ENCODE assay signal across 38 cellular contexts in the genomic region with DNA sequence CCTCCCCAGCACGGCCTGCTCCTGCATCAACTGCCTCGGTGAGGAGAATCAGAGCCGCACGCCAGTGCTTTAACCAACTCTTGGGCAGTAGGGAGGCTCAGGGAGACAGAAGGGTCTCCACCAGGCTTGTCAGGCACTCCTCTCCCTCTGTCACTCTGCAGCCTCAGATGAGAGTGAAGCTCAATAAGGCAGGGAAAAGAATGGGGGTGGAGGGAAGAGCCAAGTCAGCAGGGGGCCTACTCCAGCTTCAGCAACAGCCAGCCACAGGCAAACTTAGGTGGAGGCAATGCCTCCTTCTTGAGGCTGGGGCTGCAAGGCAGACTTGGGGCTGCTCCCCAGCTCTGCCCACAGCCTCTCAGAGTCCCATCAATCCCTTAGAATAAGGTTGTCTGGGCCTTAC. TPM values are rescaled to one million over a fixed set of nuclear protein-coding genes. Genes with fewer than 3 reads are reported as not detected.
DNase-seq lines count a peak whose midpoint lies in the region; ATAC-seq, FAIRE-seq and TF ChIP-seq lines count a peak whose summit lies in the region.
"Had no signal": no experiment of that assay in that cellular context is flagged by ENCODE, and none has a peak within 500 bp of the region (broad histone marks: within the 10 kb centered on the region; RNA-seq: fewer than 3 reads in every experiment).

No MANE protein-coding gene starts in this region.

- POLR2A ChIA-PET in HEK293 (lab: Yijun Ruan, JAX), result interaction anchor here (0.9 kb wide), 1 partner anchor 191 kb away, joined by 3 read pairs; the partner anchor contains the start of gene TRIM62

- H3K4me1 ChIP-seq in HEK293 (ENCODE audit: control insufficient read depth, insufficient read depth, low read length), result no peaks in the 10 kb centered on the region

- H3K4me3 Mint-ChIP-seq in activated T-cell treated with anti-CD3 and anti-CD28 coated beads, Interleukin-2, amount 50 U/mL, for 72 hours, result no peak overlapping the region
- H3K4me3 Mint-ChIP-seq: activated CD8-positive, alpha-beta T cell treated with anti-CD3 and anti-CD28 coated beads for 36 hours; activated naive CD4-positive, alpha-beta T cell treated with anti-CD3 and anti-CD28 coated beads for 36 hours; central memory CD8-positive, alpha-beta T cell; immature natural killer cell; naive thymus-derived CD8-positive, alpha-beta T cell; T-helper 17 cell had no signal

- DNase-seq in D721Med (ENCODE audit: insufficient read length, low spot score) (no peak), WERI-Rb-1 (no peak), fibroblast of villous mesenchyme (ENCODE audit: low read depth) (no peak), GM12891 (ENCODE audit: insufficient read length, low spot score) (no peak), dedifferentiated amniotic fluid mesenchymal stem cell (ENCODE audit: extremely low spot score) (no peak)
- no peak for DNase-seq in activated T-cell treated with anti-CD3 and anti-CD28 coated beads, Interleukin-2, amount 50 U/mL, for 72 hours
- DNase-seq: activated CD4-positive, alpha-beta T cell treated with anti-CD3 and anti-CD28 coated beads for 1 hour; activated CD8-positive, alpha-beta memory T cell treated with anti-CD3 and anti-CD28 coated beads, Interleukin-2, amount 50 U/mL, for 48 hours; activated CD8-positive, alpha-beta T cell treated with anti-CD3 and anti-CD28 coated beads for 36 hours; activated naive CD4-positive, alpha-beta T cell treated with anti-CD3 and anti-CD28 coated beads for 36 hours; DMS53; dorsolateral prefrontal cortex; GDM1; immature natural killer cell; left cardiac atrium; naive thymus-derived CD8-positive, alpha-beta T cell; NCI-H1048; NCI-H1694; NCI-H2171; PC-9; psoas muscle; Right ventricle myocardium superior; sigmoid colon; stimulated activated CD4-positive, alpha-beta T cell treated with anti-CD3 and anti-CD28 coated beads, Interleukin-12 subunit alpha, Interleukin-12 subunit beta, amount 100 ng/mL, for 4 hours; stimulated activated CD4-positive, alpha-beta T cell treated with anti-CD3 and anti-CD28 coated beads, Interleukin-2, amount 100 ng/mL, for 48 hours; stomach; T-helper 17 cell had no signal

- no peak for ATAC-seq in activated T-cell treated with anti-CD3 and anti-CD28 coated beads, Interleukin-2, amount 50 U/mL, for 72 hours (replicated peaks in 1 of 2)
- ATAC-seq: activated CD8-positive, alpha-beta T cell treated with anti-CD3 and anti-CD28 coated beads for 36 hours; left cardiac atrium; naive thymus-derived CD8-positive, alpha-beta T cell; psoas muscle; SK-N-SH treated with all-trans-retinoic acid at 6 μM for 48 hours; T-helper 17 cell had no signal

- no peaks in the 10 kb centered on the region for H3K27me3 ChIP-seq in WERI-Rb-1 (ENCODE audit: insufficient read depth, low read depth, severe bottlenecking)
- H3K27me3 ChIP-seq: dorsolateral prefrontal cortex, sigmoid colon, stomach had no signal

- H3K27ac Mint-ChIP-seq in activated T-cell treated with anti-CD3 and anti-CD28 coated beads, Interleukin-2, amount 50 U/mL, for 72 hours, result no peak overlapping the region
- H3K27ac Mint-ChIP-seq: activated CD8-positive, alpha-beta T cell treated with anti-CD3 and anti-CD28 coated beads for 36 hours; activated naive CD4-positive, alpha-beta T cell treated with anti-CD3 and anti-CD28 coated beads for 36 hours; immature natural killer cell; T-helper 17 cell had no signal

- no peak for TF ChIP-seq POLR2A in GM12891 (IDR thresholded peaks at IDR 0.05; ENCODE audit: low read depth, low read length)

- no peaks in the 10 kb centered on the region for H3K9me3 ChIP-seq in HEK293 (ENCODE audit: control insufficient read depth, insufficient read depth, low read depth, low read length)
- H3K9me3 ChIP-seq in WERI-Rb-1 (ENCODE audit: severe bottlenecking), result no peaks in the 10 kb centered on the region
- H3K9me3 ChIP-seq: psoas muscle, sigmoid colon, stomach had no signal

- TF ChIP-seq CTCF in D721Med (IDR thresholded peaks at IDR 0.05; ENCODE audit: insufficient read depth, missing control alignments), result peak; percentile 17
- TF ChIP-seq CTCF in HEK293 (tag by site-specific recombination; IDR thresholded peaks at IDR 0.05), result no peak
- TF ChIP-seq CTCF in WERI-Rb-1 (IDR thresholded peaks at IDR 0.05; ENCODE audit: low read depth, low read length), result peak; percentile 32; the same call in 1 of the 2 replicates
- TF ChIP-seq CTCF in fibroblast of villous mesenchyme (IDR thresholded peaks at IDR 0.05; ENCODE audit: insufficient read depth, low read depth, low read length), result peak; percentile 21

- H3K36me3 ChIP-seq in HEK293 (ENCODE audit: control insufficient read depth in 2 of 2, insufficient read depth in 1 of 2, low read length in 2 of 2) (peaks cover 0 to 19% of the 10 kb centered on the region in 2 experiments; a peak in 1 of 3 replicates), WERI-Rb-1 (no peaks in the 10 kb centered on the region; the same call in none of the 2 replicates)

- H3K4me1 Mint-ChIP-seq in activated T-cell treated with anti-CD3 and anti-CD28 coated beads, Interleukin-2, amount 50 U/mL, for 72 hours (ENCODE audit: low read depth), result peaks cover 3% of the 10 kb centered on the region

- CTCF ChIA-PET in HEK293 (lab: Yijun Ruan, JAX), result interaction anchor here (0.6 to 12.6 kb wide), 5 partner anchors 77 to 236 kb away, joined by 3 to 135 read pairs (median 3); no protein-coding TSS in a partner anchor

- H3K9me3 Mint-ChIP-seq in activated T-cell treated with anti-CD3 and anti-CD28 coated beads, Interleukin-2, amount 50 U/mL, for 72 hours, result no peaks in the 10 kb centered on the region
- H3K9me3 Mint-ChIP-seq: activated CD8-positive, alpha-beta T cell treated with anti-CD3 and anti-CD28 coated beads for 36 hours; activated naive CD4-positive, alpha-beta T cell treated with anti-CD3 and anti-CD28 coated beads for 36 hours; central memory CD8-positive, alpha-beta T cell; immature natural killer cell; naive thymus-derived CD8-positive, alpha-beta T cell had no signal

- H3K36me3 Mint-ChIP-seq in activated T-cell treated with anti-CD3 and anti-CD28 coated beads, Interleukin-2, amount 50 U/mL, for 72 hours (ENCODE audit: insufficient read depth in 2 of 2), result no peaks in the 10 kb centered on the region
- H3K36me3 Mint-ChIP-seq: immature natural killer cell; naive thymus-derived CD8-positive, alpha-beta T cell had no signal

- H3K27me3 Mint-ChIP-seq in activated T-cell treated with anti-CD3 and anti-CD28 coated beads, Interleukin-2, amount 50 U/mL, for 72 hours (ENCODE audit: low read depth), result no peaks in the 10 kb centered on the region
- H3K27me3 Mint-ChIP-seq: activated CD8-positive, alpha-beta T cell treated with anti-CD3 and anti-CD28 coated beads for 36 hours; naive thymus-derived CD8-positive, alpha-beta T cell had no signal

- H3K27ac ChIP-seq in HEK293 (ENCODE audit: extremely low read depth, low read depth, low read length) (no peak overlapping the region), WERI-Rb-1 (no peak overlapping the region)
- H3K27ac ChIP-seq: PC-9, stomach had no signal

- H3K4me3 ChIP-seq in HEK293 (ENCODE audit: low read depth, low read length) (no peak overlapping the region), WERI-Rb-1 (ENCODE audit: low read depth, low read length) (no peak overlapping the region), fibroblast of villous mesenchyme (ENCODE audit: low read depth, low read length) (no peak overlapping the region)
- H3K4me3 ChIP-seq: dorsolateral prefrontal cortex, lung, PC-9, psoas muscle, sigmoid colon, stomach had no signal

- FAIRE-seq in D721Med (lab: Jason Lieb, UNC) (no peak), GM12891 (lab: Jason Lieb, UNC) (no peak)
- FAIRE-seq: urothelium cell line had no signal

TF ChIP-seq in HEK293, 187 proteins besides CTCF, POLR2A, EP300 and RAD21:
- peak; percentile 85 for TF ChIP-seq ZNF341 (tag by site-specific recombination; IDR thresholded peaks at IDR 0.05; ENCODE audit: low read depth)
- peak; percentile 32; the same call in 1 of the 2 replicates for TF ChIP-seq GLIS1 (tag by site-specific recombination; IDR thresholded peaks at IDR 0.05)
- no peak for TF ChIP-seq GLI4 (tag by site-specific recombination; IDR thresholded peaks at IDR 0.05)
- TF ChIP-seq ZNF48 (tag by site-specific recombination; IDR thresholded peaks at IDR 0.05), result no peak

TF ChIP-seq in GM12891, 5 proteins besides CTCF, POLR2A, EP300 and RAD21:
- TF ChIP-seq TAF1 (IDR thresholded peaks at IDR 0.05; ENCODE audit: low read depth, low read length), result no peak
- TF ChIP-seq SPI1 (IDR thresholded peaks at IDR 0.05; ENCODE audit: low read depth, low read length), result no peak
- TF ChIP-seq POU2F2 (IDR thresholded peaks at IDR 0.05; ENCODE audit: low read depth, low read length), result no peak
- no peak for TF ChIP-seq PAX5 (IDR thresholded peaks at IDR 0.05; ENCODE audit: insufficient read depth, low read length, severe bottlenecking)
- no peak for TF ChIP-seq POLR2AphosphoS5 (IDR thresholded peaks at IDR 0.05; ENCODE audit: low read depth, low read length)

RNA-seq across cellular contexts. Expression of gene A3GALT2, which starts 51.8 kb away (rescaled TPM):
- total RNA-seq in fibroblast of villous mesenchyme, result not detected in 2 replicates
- polyA plus RNA-seq in GM12891 (2012; ENCODE audit: low read depth, missing spikeins), result not detected
- total RNA-seq in activated T-cell treated with anti-CD3 and anti-CD28 coated beads, Interleukin-2, amount 50 U/mL, for 72 hours, result not detected
- total RNA-seq: activated CD8-positive, alpha-beta T cell treated with anti-CD3 and anti-CD28 coated beads for 36 hours; activated naive CD4-positive, alpha-beta T cell treated with anti-CD3 and anti-CD28 coated beads for 36 hours; glomerular endothelial cell; H4; mononuclear cell; naive thymus-derived CD8-positive, alpha-beta T cell; omental fat pad; PC-9; psoas muscle; Right ventricle myocardium superior; sigmoid colon; stomach had no signal
- polyA plus RNA-seq: BJ; immature natural killer cell; naive thymus-derived CD8-positive, alpha-beta T cell; psoas muscle; sigmoid colon; stomach; thymus had no signal

RNA-seq across cellular contexts. Expression of gene PHC2, which starts 58.2 kb away (rescaled TPM):
- total RNA-seq in fibroblast of villous mesenchyme, result 75.6 and 99.5 TPM in 2 replicates
- polyA plus RNA-seq in GM12891 (2012; ENCODE audit: low read depth, missing spikeins), result 12.1 TPM
- 10 to 100 TPM; 29.4 to 31.5 TPM for total RNA-seq in activated T-cell treated with anti-CD3 and anti-CD28 coated beads, Interleukin-2, amount 50 U/mL, for 72 hours
